ENCODE assay signal across 30 cellular contexts in the genomic region with DNA sequence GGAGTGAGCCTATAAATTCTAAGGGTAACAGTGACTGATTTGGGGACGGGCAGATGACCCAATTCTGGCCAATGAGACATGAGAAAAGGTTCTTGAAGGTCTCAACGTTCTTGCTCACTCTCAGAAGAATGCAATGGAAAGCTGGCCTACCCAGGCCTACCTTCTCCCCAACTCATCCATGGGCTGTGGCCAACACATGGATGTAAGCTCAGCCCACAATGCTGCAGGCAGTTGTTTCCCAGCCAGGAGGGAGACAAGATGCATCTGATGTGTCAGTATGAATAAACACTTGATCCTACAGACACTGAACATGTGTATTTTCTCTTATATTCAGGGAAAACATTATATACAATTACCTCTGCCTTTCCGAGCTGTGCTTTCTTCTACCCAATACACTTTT.
"Had no signal": no experiment of that assay in that cellular context is flagged by ENCODE, and none has a peak within 500 bp of the region (broad histone marks: within the 10 kb centered on the region; RNA-seq: fewer than 3 reads in every experiment).

No MANE protein-coding gene starts in this region.

- H3K27me3 Mint-ChIP-seq: activated B cell treated with CpG ODN at 0.5 μM for 24 hours; activated CD8-positive, alpha-beta T cell treated with anti-CD3 and anti-CD28 coated beads for 36 hours; activated naive CD4-positive, alpha-beta T cell treated with anti-CD3 and anti-CD28 coated beads, Interleukin-2, amount 50 U/mL, for 24 hours; activated naive CD8-positive, alpha-beta T cell treated with anti-CD3 and anti-CD28 coated beads, Interleukin-2, amount 10 ng/mL, durations not matched to agents 7 days and 5 days; activated T-helper 17 cell treated with anti-CD3 and anti-CD28 coated beads, Interleukin-2, amount 50 U/mL, for 72 hours; effector memory CD8-positive, alpha-beta T cell; T-cell had no signal

- H3K9me3 ChIP-seq: esophagus squamous epithelium, gastroesophageal sphincter, heart right ventricle had no signal

- H3K27ac Mint-ChIP-seq: activated B cell treated with CpG ODN at 0.5 μM for 24 hours; activated CD8-positive, alpha-beta T cell treated with anti-CD3 and anti-CD28 coated beads for 36 hours; activated naive CD4-positive, alpha-beta T cell treated with anti-CD3 and anti-CD28 coated beads, Interleukin-2, amount 50 U/mL, for 24 hours; activated naive CD8-positive, alpha-beta T cell treated with anti-CD3 and anti-CD28 coated beads, Interleukin-2, amount 10 ng/mL, durations not matched to agents 7 days and 5 days; activated T-helper 17 cell treated with anti-CD3 and anti-CD28 coated beads, Interleukin-2, amount 50 U/mL, for 72 hours; T-cell; T-helper 1 cell treated with Interleukin-12 subunit alpha and Interleukin-12 subunit beta and Interleukin-4 antibody, amounts not matched to agents 30 μg/mL and 1 μg/mL, for 36 hours had no signal

- H3K27ac ChIP-seq: brain microvascular endothelial cell, epithelial cell of prostate, esophagus squamous epithelium, gastroesophageal sphincter, heart right ventricle, WERI-Rb-1 had no signal

- H3K4me3 Mint-ChIP-seq: activated B cell treated with CpG ODN at 0.5 μM for 24 hours; activated CD8-positive, alpha-beta T cell treated with anti-CD3 and anti-CD28 coated beads for 36 hours; activated naive CD4-positive, alpha-beta T cell treated with anti-CD3 and anti-CD28 coated beads, Interleukin-2, amount 50 U/mL, for 24 hours; activated naive CD8-positive, alpha-beta T cell treated with anti-CD3 and anti-CD28 coated beads, Interleukin-2, amount 10 ng/mL, durations not matched to agents 7 days and 5 days; activated T-cell treated with anti-CD3 and anti-CD28 coated beads, Interleukin-2, amount 50 U/mL, for 4 hours; activated T-helper 17 cell treated with anti-CD3 and anti-CD28 coated beads, Interleukin-2, amount 50 U/mL, for 72 hours; effector memory CD8-positive, alpha-beta T cell; T-cell; T-helper 1 cell treated with Interleukin-12 subunit alpha and Interleukin-12 subunit beta and Interleukin-4 antibody, amounts not matched to agents 30 μg/mL and 1 μg/mL, for 36 hours had no signal

- H3K4me1 ChIP-seq: esophagus squamous epithelium had no signal

- DNase-seq: activated B cell treated with CpG ODN at 0.5 μM for 24 hours; activated CD4-positive, alpha-beta T cell treated with anti-CD3 and anti-CD28 coated beads for 48 hours; activated CD4-positive, alpha-beta T cell treated with anti-CD3 and anti-CD28 coated beads, Interleukin-2, amount 50 U/mL, for 1 hour; activated CD4-positive, alpha-beta T cell treated with anti-CD3 and anti-CD28 coated beads, Interleukin-2, amount 50 U/mL, for 48 hours; activated CD8-positive, alpha-beta memory T cell treated with anti-CD3 and anti-CD28 coated beads for 24 hours; activated CD8-positive, alpha-beta T cell treated with anti-CD3 and anti-CD28 coated beads for 36 hours; activated effector memory CD4-positive, alpha-beta T cell treated with Interleukin-2 at 50 U/mL for 16 hours; activated gamma-delta T cell treated with Interleukin-2 at 50 U/mL for 16 hours; activated naive CD4-positive, alpha-beta T cell treated with Interleukin-2 at 50 U/mL for 16 hours; activated naive CD8-positive, alpha-beta T cell treated with anti-CD3 and anti-CD28 coated beads, Interleukin-2, amount 10 ng/mL, durations not matched to agents 7 days and 5 days; activated T-cell treated with anti-CD3 and anti-CD28 coated beads, Interleukin-2, amount 50 U/mL, for 4 hours; amniotic stem cell; anterior cingulate cortex; brain microvascular endothelial cell; cortex of kidney; dermis blood vessel endothelial cell; effector CD4-positive, alpha-beta T cell; effector memory CD8-positive, alpha-beta T cell; esophagus squamous epithelium; foreskin melanocyte; heart right ventricle; T-cell; T1000; WERI-Rb-1 had no signal

- H3K4me3 ChIP-seq: esophagus squamous epithelium, gastroesophageal sphincter, heart right ventricle had no signal

- H3K27me3 ChIP-seq: brain microvascular endothelial cell, esophagus squamous epithelium, gastroesophageal sphincter, heart right ventricle had no signal

- ATAC-seq: activated CD4-positive, CD25-positive, alpha-beta regulatory T cell treated with anti-CD3 and anti-CD28 coated beads, Interleukin-2, amount 50 U/mL, for 24 hours; activated CD8-positive, alpha-beta T cell treated with anti-CD3 and anti-CD28 coated beads for 36 hours; activated T-cell treated with anti-CD3 and anti-CD28 coated beads, Interleukin-2, amount 50 U/mL, for 4 hours; activated T-helper 17 cell treated with anti-CD3 and anti-CD28 coated beads, Interleukin-2, amount 50 U/mL, for 72 hours; effector memory CD8-positive, alpha-beta T cell; gastroesophageal sphincter; heart right ventricle; T-cell had no signal

- H3K4me1 Mint-ChIP-seq: activated T-helper 17 cell treated with anti-CD3 and anti-CD28 coated beads, Interleukin-2, amount 50 U/mL, for 72 hours had no signal

- H3K9me3 Mint-ChIP-seq: activated B cell treated with CpG ODN at 0.5 μM for 24 hours; activated CD8-positive, alpha-beta T cell treated with anti-CD3 and anti-CD28 coated beads for 36 hours; activated naive CD4-positive, alpha-beta T cell treated with anti-CD3 and anti-CD28 coated beads, Interleukin-2, amount 50 U/mL, for 24 hours; activated naive CD8-positive, alpha-beta T cell treated with anti-CD3 and anti-CD28 coated beads, Interleukin-2, amount 10 ng/mL, durations not matched to agents 7 days and 5 days; activated T-cell treated with anti-CD3 and anti-CD28 coated beads, Interleukin-2, amount 50 U/mL, for 4 hours; activated T-helper 17 cell treated with anti-CD3 and anti-CD28 coated beads, Interleukin-2, amount 50 U/mL, for 72 hours; effector memory CD8-positive, alpha-beta T cell; T-cell; T-helper 1 cell treated with Interleukin-12 subunit alpha and Interleukin-12 subunit beta and Interleukin-4 antibody, amounts not matched to agents 30 μg/mL and 1 μg/mL, for 36 hours had no signal
